Comparison of ENCODE assay signal across 1 cellular context in the genomic region with DNA sequence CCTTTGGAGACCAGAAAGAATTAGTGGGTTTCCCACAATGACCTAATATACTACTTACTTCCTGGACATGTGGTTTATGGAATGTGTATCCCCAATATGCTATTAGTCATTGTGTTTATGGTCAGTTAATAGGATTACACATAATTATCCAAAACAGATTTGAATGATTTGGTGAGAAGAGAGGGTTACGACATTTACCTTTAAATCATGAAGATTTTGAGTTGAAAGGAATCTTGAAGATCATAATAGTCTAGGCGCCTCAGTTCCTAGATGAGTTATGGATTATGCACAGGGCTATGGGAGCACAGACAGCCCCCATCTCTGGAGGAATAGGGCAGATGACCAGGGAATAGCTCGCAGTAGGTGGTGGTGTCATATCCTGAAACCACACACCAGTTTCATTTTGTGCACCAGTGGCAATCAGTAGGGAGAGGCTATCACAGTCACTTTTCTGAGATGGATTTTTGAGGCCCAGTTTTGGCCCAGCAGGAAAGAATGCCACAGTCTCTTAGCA.
TF ChIP-seq lines count a peak whose summit lies in the region.

No MANE protein-coding gene starts in this region.

TF ChIP-seq in endothelial cell of umbilical vein, 7 proteins besides CTCF, POLR2A, EP300 and RAD21:
- TF ChIP-seq, protein P1, sequence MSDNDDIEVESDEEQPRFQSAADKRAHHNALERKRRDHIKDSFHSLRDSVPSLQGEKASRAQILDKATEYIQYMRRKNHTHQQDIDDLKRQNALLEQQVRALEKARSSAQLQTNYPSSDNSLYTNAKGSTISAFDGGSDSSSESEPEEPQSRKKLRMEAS (IDR thresholded peaks at IDR 0.05; ENCODE audit: insufficient read depth, insufficient read length), result no peak
- TF ChIP-seq GATA2 (IDR thresholded peaks at IDR 0.05; ENCODE audit: insufficient read depth, insufficient read length, low read depth, low read length), result peak; percentile 55
- TF ChIP-seq POLR2AphosphoS5 (IDR thresholded peaks at IDR 0.05; ENCODE audit: insufficient read depth, low read depth, low read length), result peak; percentile 49
- TF ChIP-seq JUN (IDR thresholded peaks at IDR 0.05; ENCODE audit: borderline replicate concordance, insufficient read depth, insufficient read length, low read depth), result peak; percentile 83
- no peak for TF ChIP-seq EZH2 (IDR thresholded peaks at IDR 0.05; ENCODE audit: borderline replicate concordance, low read depth, low read length, severe bottlenecking)
- peak; percentile 80 for TF ChIP-seq FOS (IDR thresholded peaks at IDR 0.05; ENCODE audit: borderline replicate concordance, insufficient read depth, low read length)
- TF ChIP-seq MYC (IDR thresholded peaks at IDR 0.05; ENCODE audit: low read depth, low read length), result no peak
